ENCODE assay signal across 8 cellular contexts in genomic region chrX:104136241-104137019, GRCh38. TPM values are rescaled to one million over a fixed set of nuclear protein-coding genes. Genes with fewer than 3 reads are reported as not detected.
DNase-seq lines count a peak whose midpoint lies in the region; ATAC-seq and TF ChIP-seq lines count a peak whose summit lies in the region.

No MANE protein-coding gene starts in this region.

- H3K9me2 ChIP-seq in DOHH2 (replicated peaks; ENCODE audit: control insufficient read depth, low read length) = no peaks in the 10 kb centered on the region
- H3K9me2 ChIP-seq in OCI-LY1 (ENCODE audit: low read depth, low read length) = no peaks in the 10 kb centered on the region

- H3K79me2 ChIP-seq in DOHH2 (ENCODE audit: control insufficient read depth, low read length) (no peaks in the 10 kb centered on the region), OCI-LY1 (ENCODE audit: insufficient read depth, low read length) (no peaks in the 10 kb centered on the region)

- no peaks in the 10 kb centered on the region for H3K36me3 ChIP-seq in DOHH2 (ENCODE audit: control insufficient read depth, low read length)
- H3K36me3 ChIP-seq in OCI-LY1 (ENCODE audit: insufficient read depth, low read length) = no peaks in the 10 kb centered on the region
- H3K36me3 ChIP-seq in urinary bladder (ENCODE audit: insufficient read depth) = no peaks in the 10 kb centered on the region

- H3F3A ChIP-seq in DOHH2 (ENCODE audit: control insufficient read depth, insufficient read depth) = no peaks in the 10 kb centered on the region
- H3F3A ChIP-seq in OCI-LY1 (ENCODE audit: insufficient read depth, low read length) = no peaks in the 10 kb centered on the region

- peaks cover 5% of the 10 kb centered on the region for H3K4me1 Mint-ChIP-seq in nephron

- peaks cover 10% of the 10 kb centered on the region for H3K4me1 ChIP-seq in DOHH2 (ENCODE audit: control insufficient read depth, low read length)
- H3K4me1 ChIP-seq in OCI-LY1 (ENCODE audit: insufficient read depth, low read length, severe bottlenecking) = no peaks in the 10 kb centered on the region
- no peaks in the 10 kb centered on the region for H3K4me1 ChIP-seq in urinary bladder (ENCODE audit: insufficient read depth)

- H4K20me1 ChIP-seq in DOHH2 (ENCODE audit: control insufficient read depth, insufficient read depth, low read depth, low read length) (no peaks in the 10 kb centered on the region), OCI-LY1 (ENCODE audit: insufficient read depth, low read length) (no peaks in the 10 kb centered on the region)

- H3K27ac Mint-ChIP-seq in nephron = peak overlapping the region; percentile 92 to 99 (median 94)

- H3K27me3 Mint-ChIP-seq in nephron (ENCODE audit: low read depth) = no peaks in the 10 kb centered on the region

- DNase-seq in HuH-7.5 (ENCODE audit: low spot score) (peak; percentile 32), fibroblast of gingiva (ENCODE audit: low read depth) (peak; percentile 78)
- DNase-seq in activated T-cell treated with anti-CD3 and anti-CD28 coated beads, Interleukin-2, amount 50 U/mL, for 48 hours = peak; percentile 57 to 62

- H3K36me3 Mint-ChIP-seq in nephron (ENCODE audit: low read depth) = peaks cover 4% of the 10 kb centered on the region

- peak overlapping the region; percentile 37 for H3K4me3 ChIP-seq in DOHH2 (ENCODE audit: low read length)
- no peak overlapping the region for H3K4me3 ChIP-seq in OCI-LY1 (ENCODE audit: low read depth, low read length, poor library complexity, severe bottlenecking)
- H3K4me3 ChIP-seq in urinary bladder (ENCODE audit: low read depth, low read length) = peak overlapping the region; percentile 16

- TF ChIP-seq CTCF in DOHH2 (IDR thresholded peaks at IDR 0.05; ENCODE audit: low read depth, low read length, poor library complexity, severe bottlenecking) = peak; percentile 62
- TF ChIP-seq CTCF in OCI-LY1 (IDR thresholded peaks at IDR 0.05; ENCODE audit: low read length) = peak; percentile 62
- peak; percentile 70 to 80 (median 73) for TF ChIP-seq CTCF in nephron (IDR thresholded peaks at IDR 0.05; ENCODE audit: unreplicated experiment in 3 of 3)

- H3K9ac ChIP-seq in OCI-LY1 (ENCODE audit: low read length) = no peak overlapping the region

- H3K27me3 ChIP-seq in DOHH2 (ENCODE audit: control insufficient read depth, low read length) = no peaks in the 10 kb centered on the region
- H3K27me3 ChIP-seq in OCI-LY1 (ENCODE audit: insufficient read depth, low read length) = no peaks in the 10 kb centered on the region

- peak; percentile 98 for ATAC-seq in GM21529 (IDR thresholded peaks at IDR 0.05; ENCODE audit: unreplicated experiment)

- no peaks in the 10 kb centered on the region for H3K9me3 ChIP-seq in DOHH2 (ENCODE audit: control insufficient read depth, insufficient read depth, low read length)
- no peaks in the 10 kb centered on the region for H3K9me3 ChIP-seq in OCI-LY1 (ENCODE audit: low read length)

- no peak overlapping the region for H2AFZ ChIP-seq in OCI-LY1 (ENCODE audit: low read length)

- H3K27ac ChIP-seq in DOHH2 (ENCODE audit: low read depth, low read length) = no peak overlapping the region
- H3K27ac ChIP-seq in OCI-LY1 (ENCODE audit: low read depth, low read length, poor library complexity, severe bottlenecking) = no peak overlapping the region
- H3K27ac ChIP-seq in urinary bladder (ENCODE audit: low read depth) = no peak overlapping the region

- no peaks in the 10 kb centered on the region for H3K9me3 Mint-ChIP-seq in nephron

- peak overlapping the region; percentile 79 to 89 (median 87) for H3K4me3 Mint-ChIP-seq in nephron

- 20% methylated on average over 10 of the region's 10 CpGs for WGBS in urinary bladder

- H3K4me2 ChIP-seq in DOHH2 (ENCODE audit: low read length) (peak overlapping the region; percentile 63), OCI-LY1 (ENCODE audit: low read length) (no peak overlapping the region)

RNA-seq across cellular contexts. Expression of gene SLC25A53, which starts 20.4 kb away (rescaled TPM):
- 23.7 TPM for total RNA-seq in urinary bladder
- 10.6 TPM for polyA plus RNA-seq in urinary bladder

RNA-seq across cellular contexts. Expression of gene ZCCHC18, which starts 24.1 kb away (rescaled TPM):
- 3.3 TPM for total RNA-seq in urinary bladder
- 2.2 TPM for polyA plus RNA-seq in urinary bladder

RNA-seq across cellular contexts. Expression of gene FAM199X, which starts 29.8 kb away (rescaled TPM):
- total RNA-seq in urinary bladder = 34.7 TPM
- polyA plus RNA-seq in urinary bladder = 10.9 TPM
